In the genomic region with DNA sequence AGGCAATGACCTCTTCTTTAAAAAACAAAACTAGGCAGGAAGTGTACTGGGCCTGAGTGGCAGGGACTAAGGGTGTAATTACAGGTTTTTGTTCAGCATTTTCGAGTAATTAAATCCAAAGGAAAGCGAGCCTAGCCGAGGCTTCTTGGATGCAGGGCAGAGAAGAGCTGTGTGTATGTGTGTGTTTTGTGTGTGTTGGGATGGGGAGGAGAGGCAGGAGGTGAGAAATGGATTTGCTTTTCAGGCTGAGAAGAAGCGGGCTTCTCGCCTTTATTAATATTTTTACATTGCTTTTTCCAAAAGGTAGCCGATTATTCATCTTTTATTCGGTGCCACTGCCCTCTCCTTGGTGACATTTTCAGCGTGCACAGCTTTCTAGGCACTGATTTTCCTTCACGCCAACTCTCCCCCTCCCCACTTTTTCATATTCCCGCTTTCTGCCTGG, we compare ENCODE assay signal across 9 cellular contexts. TPM values are rescaled to one million over a fixed set of nuclear protein-coding genes. Genes with fewer than 3 reads are reported as not detected.
DNase-seq lines count a peak whose midpoint lies in the region; ATAC-seq and TF ChIP-seq lines count a peak whose summit lies in the region.
"Had no signal": no experiment of that assay in that cellular context is flagged by ENCODE, and none has a peak within 500 bp of the region (broad histone marks: within the 10 kb centered on the region; RNA-seq: fewer than 3 reads in every experiment).

No MANE protein-coding gene starts in this region.

- H3K4me3 ChIP-seq in IMR-90 (ENCODE audit: insufficient read depth, low read depth, low read length) (no peak overlapping the region), OCI-LY3 (ENCODE audit: low read length) (no peak overlapping the region), esophagus (ENCODE audit: low read depth in 1 of 2, low read length in 2 of 2) (no peak overlapping the region), spleen (no peak overlapping the region)

- TF ChIP-seq RAD21 in IMR-90 (IDR thresholded peaks at IDR 0.05; ENCODE audit: low read length), result no peak

- in situ Hi-C loops in IMR-90 (cut with MboI; ENCODE audit: low sequenced_read_pairs), result loop anchor here (25.0 kb wide), 1 partner anchor 1750 kb away; the partner anchor contains the start of gene FOS
- in situ Hi-C loops in ACHN (cut with HindIII; ENCODE audit: low pct_ligation_motif_present, low pct_unique_long_range_greater_than_20kb, low sequenced_read_pairs), result no loop called here

- peak overlapping the region; percentile 80 for H3K56ac ChIP-seq in IMR-90 (ENCODE audit: extremely low read depth, insufficient read depth, low read length)

- intact Hi-C loops in IMR-90 (cut with micrococcal nuclease), result no loop called here
- intact Hi-C loops in spleen (cut with DNase I; ENCODE audit: low total_unique reads), result no loop called here

- H3K79me1 ChIP-seq in IMR-90 (ENCODE audit: low read depth in 1 of 2, low read length in 2 of 2), result peaks cover 3 to 32% of the 10 kb centered on the region in 2 experiments; a peak in 2 of 4 replicates

- H3K36me3 ChIP-seq in IMR-90 (ENCODE audit: control insufficient read depth, insufficient read depth, low read length), result no peaks in the 10 kb centered on the region
- H3K36me3 ChIP-seq in OCI-LY3 (replicated peaks; ENCODE audit: low read depth, low read length), result no peaks in the 10 kb centered on the region
- H3K36me3 ChIP-seq in esophagus (ENCODE audit: control insufficient read depth in 2 of 2, insufficient read depth in 2 of 2, low read length in 1 of 2), result no peaks in the 10 kb centered on the region
- no peaks in the 10 kb centered on the region for H3K36me3 ChIP-seq in spleen

- DNase-seq in IMR-90, result no peak
- DNase-seq in spleen, result no peak
- no peak for DNase-seq in iPS-NIHi11 (ENCODE audit: low spot score)
- DNase-seq in ACHN, result no peak
- no peak for DNase-seq in islet precursor cell
- DNase-seq: central memory CD4-positive, alpha-beta T cell; NCI-H526 treated with DMSO at 0.1 percent for 48 hours had no signal

- ATAC-seq in IMR-90 (ENCODE audit: low read depth), result no peak

- peak overlapping the region; percentile 97 for H2BK120ac ChIP-seq in IMR-90 (ENCODE audit: low read depth, low read length)

- peak overlapping the region; percentile 90 for H2AK9ac ChIP-seq in IMR-90 (replicated peaks; ENCODE audit: low read depth, low read length, poor library complexity)

- H2AFZ ChIP-seq in IMR-90 (replicated peaks; ENCODE audit: low read length, poor library complexity) (peak overlapping the region; percentile 68), OCI-LY3 (ENCODE audit: low read depth, low read length) (no peak overlapping the region)

- H2AK5ac ChIP-seq in IMR-90 (ENCODE audit: low read depth, low read length), result peak overlapping the region; percentile 96

- H3K23ac ChIP-seq in IMR-90 (ENCODE audit: low read depth, low read length), result peak overlapping the region; percentile 88

- peak overlapping the region; percentile 96 for H2BK5ac ChIP-seq in IMR-90 (ENCODE audit: low read depth, low read length, poor library complexity, severe bottlenecking)

- peaks cover 37% of the 10 kb centered on the region for H3K4me1 ChIP-seq in IMR-90 (ENCODE audit: control insufficient read depth, insufficient read depth, low read length)
- H3K4me1 ChIP-seq in OCI-LY3 (ENCODE audit: low read length), result peaks cover 66% of the 10 kb centered on the region
- H3K4me1 ChIP-seq in esophagus (ENCODE audit: control insufficient read depth in 2 of 2, insufficient read depth in 2 of 2, low read length in 1 of 2), result peaks cover 0 to 16% of the 10 kb centered on the region in 2 donors
- peaks cover 68 to 100% (median 93%) of the 10 kb centered on the region in 6 donors for H3K4me1 ChIP-seq in spleen

- H3K79me2 ChIP-seq in OCI-LY3 (ENCODE audit: low read length), result no peaks in the 10 kb centered on the region

- CTCF ChIA-PET in IMR-90 (lab: Yijun Ruan, JAX), result interaction anchor here (0.6 to 2.3 kb wide), 5 partner anchors 9 to 124 kb away, joined by 3 to 12 read pairs (median 4); partner anchors contain the start of gene IRF2BPL

- H3K4me2 ChIP-seq in IMR-90 (ENCODE audit: low read depth, low read length) (peak overlapping the region; percentile 35), OCI-LY3 (ENCODE audit: low read length) (no peak overlapping the region)

- H3K9me3 ChIP-seq in IMR-90 (ENCODE audit: control insufficient read depth, insufficient read depth, low read length) (no peaks in the 10 kb centered on the region), OCI-LY3 (ENCODE audit: insufficient read depth, low read length) (no peaks in the 10 kb centered on the region), esophagus (ENCODE audit: control insufficient read depth in 2 of 2, insufficient read depth in 1 of 2, low read depth in 1 of 2, low read length in 1 of 2) (no peaks in the 10 kb centered on the region), spleen (no peaks in the 10 kb centered on the region)

- H2BK15ac ChIP-seq in IMR-90 (ENCODE audit: low read depth, low read length), result peak overlapping the region; percentile 94; the same call in 2 of the 3 replicates

- peak overlapping the region; percentile 94 for H2BK20ac ChIP-seq in IMR-90 (ENCODE audit: low read depth, low read length)

- H3K14ac ChIP-seq in IMR-90 (replicated peaks; ENCODE audit: low read depth, low read length), result peak overlapping the region; percentile 86

- dilution Hi-C loops in IMR-90 (cut with HindIII; ENCODE audit: low sequenced_read_pairs, unreplicated experiment), result no loop called here

- H4K20me1 ChIP-seq in IMR-90 (ENCODE audit: insufficient read depth, low read length) (0 out of 2 replicates have a peak, but pooled peaks cover 3% of the 10 kb centered on the region), OCI-LY3 (ENCODE audit: insufficient read depth, low read length) (no peaks in the 10 kb centered on the region)

- no peak for TF ChIP-seq CTCF in IMR-90 (conservative IDR thresholded peaks at IDR 0.05; ENCODE audit: low read depth, low read length)
- no peak for TF ChIP-seq CTCF in OCI-LY3 (IDR thresholded peaks at IDR 0.05; ENCODE audit: low read depth, low read length)
- no peak for TF ChIP-seq CTCF in spleen (IDR thresholded peaks at IDR 0.05 in 8 of 11, conservative IDR thresholded peaks at IDR 0.05 in 3 of 11)

- H3K4ac ChIP-seq in IMR-90 (ENCODE audit: low read depth, low read length), result peak overlapping the region; percentile 97

- TF ChIP-seq POLR2A in IMR-90 (IDR thresholded peaks at IDR 0.05; ENCODE audit: low read depth, low read length) (no peak), spleen (IDR thresholded peaks at IDR 0.05) (no peak)

- POLR2A ChIA-PET in IMR-90 (lab: Charles Lee; ENCODE audit: unreplicated experiment), result interaction anchor here (0.6 kb wide), 1 partner anchor 119 kb away, joined by 3 read pairs; no protein-coding TSS in a partner anchor

- peak overlapping the region; percentile 95 for H4K91ac ChIP-seq in IMR-90 (ENCODE audit: insufficient read depth, low read depth, low read length)

- 55% methylated on average over 7 of the region's 10 CpGs; no CpG with 5 or more reads in 1 of the 2 experiments for WGBS in IMR-90 (ENCODE audit: extremely low coverage in 2 of 2, insufficient read length in 1 of 2), 2 experiments
- WGBS in esophagus, 2 donors, result 73 to 79% methylated on average over 10 of the region's 10 CpGs
- 58 to 76% (median 69%) methylated on average over 10 of the region's 10 CpGs for WGBS in spleen, 5 donors

- H3K9me1 ChIP-seq in IMR-90 (ENCODE audit: insufficient read depth, low read length), result peaks cover 6% of the 10 kb centered on the region

- peak overlapping the region; percentile 91 to 92; a peak in 3 of 4 replicates for H4K8ac ChIP-seq in IMR-90 (ENCODE audit: low read depth in 2 of 2, low read length in 2 of 2)

- H4K5ac ChIP-seq in IMR-90 (ENCODE audit: low read depth, low read length), result peak overlapping the region; percentile 79

- no TSS peak for BruUV-seq in IMR-90 (replicated peaks; lab: Mats Ljungman, UMichigan)

- H3K27ac ChIP-seq in IMR-90 (ENCODE audit: insufficient read depth, low read length), result peak overlapping the region; percentile 84
- 0 out of 2 replicates have a peak overlapping the region, but pooled peaks have one; percentile 45 for H3K27ac ChIP-seq in OCI-LY3 (ENCODE audit: low read length)
- H3K27ac ChIP-seq in esophagus (ENCODE audit: low read depth in 2 of 2, low read length in 1 of 2), result peak overlapping the region; percentile 70 to 93
- peak overlapping the region; percentile 37 to 100 (median 98) for H3K27ac ChIP-seq in spleen

- H3K18ac ChIP-seq in IMR-90 (ENCODE audit: low read depth, low read length), result peak overlapping the region; percentile 81

- H3K9ac ChIP-seq in IMR-90 (ENCODE audit: low read depth, low read length) (peak overlapping the region; percentile 26), OCI-LY3 (ENCODE audit: low read length) (no peak overlapping the region)

- H3K27me3 ChIP-seq in IMR-90 (ENCODE audit: control insufficient read depth, insufficient read depth, low read length) (no peaks in the 10 kb centered on the region), OCI-LY3 (ENCODE audit: low read depth, low read length) (0 out of 2 replicates have a peak, but pooled peaks cover 3% of the 10 kb centered on the region), esophagus (ENCODE audit: control insufficient read depth in 1 of 2, insufficient read depth in 2 of 2, low read length in 2 of 2) (no peaks in the 10 kb centered on the region), spleen (replicated peaks in 1 of 7) (no peaks in the 10 kb centered on the region)

TF ChIP-seq in IMR-90, 13 proteins besides CTCF, POLR2A, EP300 and RAD21 (continues in another document):
- TF ChIP-seq MXI1 (IDR thresholded peaks at IDR 0.05; ENCODE audit: borderline replicate concordance, low read depth, low read length) (no peak), FOS (IDR thresholded peaks at IDR 0.05; ENCODE audit: low read depth, low read length) (no peak)
- TF ChIP-seq, protein P1, sequence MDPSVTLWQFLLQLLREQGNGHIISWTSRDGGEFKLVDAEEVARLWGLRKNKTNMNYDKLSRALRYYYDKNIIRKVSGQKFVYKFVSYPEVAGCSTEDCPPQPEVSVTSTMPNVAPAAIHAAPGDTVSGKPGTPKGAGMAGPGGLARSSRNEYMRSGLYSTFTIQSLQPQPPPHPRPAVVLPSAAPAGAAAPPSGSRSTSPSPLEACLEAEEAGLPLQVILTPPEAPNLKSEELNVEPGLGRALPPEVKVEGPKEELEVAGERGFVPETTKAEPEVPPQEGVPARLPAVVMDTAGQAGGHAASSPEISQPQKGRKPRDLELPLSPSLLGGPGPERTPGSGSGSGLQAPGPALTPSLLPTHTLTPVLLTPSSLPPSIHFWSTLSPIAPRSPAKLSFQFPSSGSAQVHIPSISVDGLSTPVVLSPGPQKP (IDR thresholded peaks at IDR 0.05; ENCODE audit: borderline replicate concordance, low read depth, low read length), result no peak

RNA-seq across cellular contexts. Expression of gene IRF2BPL, which starts 8.9 kb away (rescaled TPM):
- total RNA-seq in IMR-90 (2012; rRNA removed) (6.3 and 8.9 TPM in 2 replicates), spleen (10 to 100 TPM; 38.2 to 62.7 (median 47.7) TPM)
- polyA plus RNA-seq in IMR-90 (2012; rRNA removed) (14.5 and 15.8 TPM in 2 replicates), esophagus (1 to 10 TPM; 3.5 to 9.5 TPM), spleen (10 to 100 TPM in 1 of 3 donors, 1 to 10 TPM in 2; 4.1 to 15.8 (median 6.3) TPM)
- 13.2 and 35.9 TPM in 2 replicates for polyA plus RNA-seq in IMR-90 (2012; cell fraction: cytosol; rRNA removed)
- 24.7 and 36.8 TPM in 2 replicates for polyA plus RNA-seq in IMR-90 (2012; cell fraction: nucleus; rRNA removed; ENCODE audit: low replicate concordance)

Comparison
In these comparisons a context has a peak if more than half of its experiments do, and no peak if none do; other contexts are left out.
1. H3K27ac ChIP-seq: peak in every context shown above with its lines; median percentile 98 in spleen; 84 in IMR-90; 82 in esophagus; 45 in OCI-LY3.